Comparison of ENCODE assay signal across 36 cellular contexts in genomic region chr1:221223281-221223680, GRCh38.
"Had no signal": no experiment of that assay in that cellular context is flagged by ENCODE, and none has a peak within 500 bp of the region (broad histone marks: within the 10 kb centered on the region; RNA-seq: fewer than 3 reads in every experiment).

No MANE protein-coding gene starts in this region.

- DNase-seq: activated CD4-positive, alpha-beta memory T cell treated with anti-CD3 and anti-CD28 coated beads for 36 hours; activated CD4-positive, alpha-beta T cell treated with anti-CD3 and anti-CD28 coated beads for 36 hours; activated CD4-positive, alpha-beta T cell treated with anti-CD3 and anti-CD28 coated beads, Interleukin-2, amount 10 ng/mL, durations not matched to agents 24 days and 14 days; activated CD4-positive, CD25-positive, alpha-beta regulatory T cell; activated CD4-positive, CD25-positive, alpha-beta regulatory T cell treated with anti-CD3 and anti-CD28 coated beads, Interleukin-2, amount 50 U/mL, for 72 hours; activated CD8-positive, alpha-beta memory T cell treated with anti-CD3 and anti-CD28 coated beads, Interleukin-2, amount 10 ng/mL, durations not matched to agents 7 days and 5 days; activated CD8-positive, alpha-beta memory T cell treated with anti-CD3 and anti-CD28 coated beads, Interleukin-2, amount 50 U/mL, for 4 hours; activated CD8-positive, alpha-beta T cell treated with anti-CD3 and anti-CD28 coated beads, Interleukin-2, amount 10 ng/mL, durations not matched to agents 7 days and 5 days; activated effector memory CD4-positive, alpha-beta T cell treated with anti-CD3 and anti-CD28 coated beads, Interleukin-2, amount 50 U/mL, for 16 hours; activated naive CD4-positive, alpha-beta T cell treated with anti-CD3 and anti-CD28 coated beads for 36 hours; activated naive CD8-positive, alpha-beta T cell treated with anti-CD3 and anti-CD28 coated beads for 36 hours; activated naive CD8-positive, alpha-beta T cell treated with anti-CD3 and anti-CD28 coated beads, Interleukin-2, amount 50 U/mL, for 24 hours; activated T-cell treated with anti-CD3 and anti-CD28 coated beads, Interleukin-2, amount 50 U/mL, for 1 hour; activated T-cell treated with anti-CD3 and anti-CD28 coated beads, Interleukin-2, amount 50 U/mL, for 48 hours; adrenal gland; amygdala; aorta; body of pancreas; caudate nucleus; cortex of kidney; dermis blood vessel endothelial cell; effector CD4-positive, alpha-beta T cell; effector memory CD8-positive, alpha-beta T cell; erythroblast; foreskin keratinocyte; gastrocnemius medialis; glutamatergic neuron; heart left ventricle; T-helper 17 cell; T1000; WERI-Rb-1 had no signal

- H3K27ac ChIP-seq: adrenal gland, body of pancreas, esophagus muscularis mucosa, foreskin keratinocyte, gastrocnemius medialis, heart left ventricle, WERI-Rb-1 had no signal

- H3K4me1 ChIP-seq: adrenal gland, body of pancreas, foreskin keratinocyte had no signal

- H3K27me3 Mint-ChIP-seq: activated CD4-positive, alpha-beta memory T cell treated with anti-CD3 and anti-CD28 coated beads for 36 hours; activated CD4-positive, alpha-beta T cell treated with anti-CD3 and anti-CD28 coated beads for 36 hours; activated CD4-positive, alpha-beta T cell treated with anti-CD3 and anti-CD28 coated beads, Interleukin-2, amount 10 ng/mL, durations not matched to agents 24 days and 14 days; activated CD8-positive, alpha-beta memory T cell treated with anti-CD3 and anti-CD28 coated beads, Interleukin-2, amount 10 ng/mL, durations not matched to agents 7 days and 5 days; effector memory CD8-positive, alpha-beta T cell had no signal

- H3K27me3 ChIP-seq: adrenal gland, body of pancreas, esophagus muscularis mucosa, foreskin keratinocyte, gastrocnemius medialis, heart left ventricle had no signal

- H3K4me3 Mint-ChIP-seq: activated CD4-positive, alpha-beta memory T cell treated with anti-CD3 and anti-CD28 coated beads for 36 hours; activated CD4-positive, alpha-beta T cell treated with anti-CD3 and anti-CD28 coated beads for 36 hours; activated CD4-positive, alpha-beta T cell treated with anti-CD3 and anti-CD28 coated beads, Interleukin-2, amount 10 ng/mL, durations not matched to agents 24 days and 14 days; activated CD8-positive, alpha-beta memory T cell treated with anti-CD3 and anti-CD28 coated beads, Interleukin-2, amount 10 ng/mL, durations not matched to agents 7 days and 5 days; activated CD8-positive, alpha-beta T cell treated with anti-CD3 and anti-CD28 coated beads, Interleukin-2, amount 10 ng/mL, durations not matched to agents 7 days and 5 days; activated naive CD4-positive, alpha-beta T cell treated with anti-CD3 and anti-CD28 coated beads for 36 hours; activated naive CD4-positive, alpha-beta T cell treated with anti-CD3 and anti-CD28 coated beads, Interleukin-2, amount 50 U/mL, for 24 hours; activated naive CD8-positive, alpha-beta T cell treated with anti-CD3 and anti-CD28 coated beads for 36 hours; activated naive CD8-positive, alpha-beta T cell treated with anti-CD3 and anti-CD28 coated beads, Interleukin-2, amount 50 U/mL, for 24 hours; activated T-helper 1 cell treated with anti-CD3 and anti-CD28 coated beads, Interleukin-12 subunit alpha, Interleukin-12 subunit beta, Interleukin-2, Interleukin-4 antibody, amounts not matched to agents 30 ng/mL and 10 ng/mL and 1 ng/mL, durations not matched to agents 14 hours and 24 hours and 36 hours; effector memory CD8-positive, alpha-beta T cell; T-helper 17 cell; T-helper 2 cell treated with Interferon-gamma antibody and Interleukin-4, amounts not matched to agents 5 μg/mL and 100 μg/mL, for 36 hours had no signal

- H3K36me3 ChIP-seq: adrenal gland, esophagus muscularis mucosa, gastrocnemius medialis, heart left ventricle, WERI-Rb-1 had no signal

- H3K9me3 ChIP-seq: body of pancreas, gastrocnemius medialis had no signal

- H3K36me3 Mint-ChIP-seq: activated CD4-positive, alpha-beta memory T cell treated with anti-CD3 and anti-CD28 coated beads for 36 hours; activated CD8-positive, alpha-beta memory T cell treated with anti-CD3 and anti-CD28 coated beads, Interleukin-2, amount 10 ng/mL, durations not matched to agents 7 days and 5 days; activated naive CD4-positive, alpha-beta T cell treated with anti-CD3 and anti-CD28 coated beads, Interleukin-2, amount 50 U/mL, for 24 hours; activated naive CD8-positive, alpha-beta T cell treated with anti-CD3 and anti-CD28 coated beads for 36 hours had no signal

- H3K4me3 ChIP-seq: adrenal gland, body of pancreas, esophagus muscularis mucosa, gastrocnemius medialis, heart left ventricle had no signal

- H3K4me1 Mint-ChIP-seq: activated CD8-positive, alpha-beta memory T cell treated with anti-CD3 and anti-CD28 coated beads, Interleukin-2, amount 10 ng/mL, durations not matched to agents 7 days and 5 days; activated naive CD4-positive, alpha-beta T cell treated with anti-CD3 and anti-CD28 coated beads, Interleukin-2, amount 50 U/mL, for 24 hours; T-helper 17 cell had no signal

- H3K27ac Mint-ChIP-seq: activated CD4-positive, alpha-beta memory T cell treated with anti-CD3 and anti-CD28 coated beads for 36 hours; activated CD4-positive, alpha-beta T cell treated with anti-CD3 and anti-CD28 coated beads for 36 hours; activated CD4-positive, alpha-beta T cell treated with anti-CD3 and anti-CD28 coated beads, Interleukin-2, amount 10 ng/mL, durations not matched to agents 24 days and 14 days; activated CD8-positive, alpha-beta memory T cell treated with anti-CD3 and anti-CD28 coated beads, Interleukin-2, amount 10 ng/mL, durations not matched to agents 7 days and 5 days; activated CD8-positive, alpha-beta T cell treated with anti-CD3 and anti-CD28 coated beads, Interleukin-2, amount 10 ng/mL, durations not matched to agents 7 days and 5 days; activated naive CD4-positive, alpha-beta T cell treated with anti-CD3 and anti-CD28 coated beads for 36 hours; activated naive CD4-positive, alpha-beta T cell treated with anti-CD3 and anti-CD28 coated beads, Interleukin-2, amount 50 U/mL, for 24 hours; activated naive CD8-positive, alpha-beta T cell treated with anti-CD3 and anti-CD28 coated beads for 36 hours; activated naive CD8-positive, alpha-beta T cell treated with anti-CD3 and anti-CD28 coated beads, Interleukin-2, amount 50 U/mL, for 24 hours; activated T-helper 1 cell treated with anti-CD3 and anti-CD28 coated beads, Interleukin-12 subunit alpha, Interleukin-12 subunit beta, Interleukin-2, Interleukin-4 antibody, amounts not matched to agents 30 ng/mL and 10 ng/mL and 1 ng/mL, durations not matched to agents 14 hours and 24 hours and 36 hours; activated T-helper 2 cell treated with anti-CD3 and anti-CD28 coated beads, Interferon-gamma antibody, Interleukin-2, Interleukin-4, amounts not matched to agents 10 μg/mL and 5 μg/mL and 100 μg/mL, durations not matched to agents 14 hours and 24 hours and 36 hours; effector memory CD8-positive, alpha-beta T cell; T-helper 17 cell; T-helper 2 cell treated with Interferon-gamma antibody and Interleukin-4, amounts not matched to agents 5 μg/mL and 100 μg/mL, for 36 hours had no signal

- ATAC-seq: activated CD4-positive, alpha-beta T cell treated with anti-CD3 and anti-CD28 coated beads for 36 hours; activated CD8-positive, alpha-beta memory T cell treated with anti-CD3 and anti-CD28 coated beads, Interleukin-2, amount 10 ng/mL, durations not matched to agents 7 days and 5 days; activated CD8-positive, alpha-beta T cell treated with anti-CD3 and anti-CD28 coated beads, Interleukin-2, amount 10 ng/mL, durations not matched to agents 7 days and 5 days; activated naive CD8-positive, alpha-beta T cell treated with anti-CD3 and anti-CD28 coated beads, Interleukin-2, amount 50 U/mL, for 24 hours; body of pancreas; effector memory CD8-positive, alpha-beta T cell; foreskin keratinocyte; gastrocnemius medialis; heart left ventricle; T-helper 17 cell had no signal
